24 cellular contexts compared by ENCODE assay signal in the genomic region with DNA sequence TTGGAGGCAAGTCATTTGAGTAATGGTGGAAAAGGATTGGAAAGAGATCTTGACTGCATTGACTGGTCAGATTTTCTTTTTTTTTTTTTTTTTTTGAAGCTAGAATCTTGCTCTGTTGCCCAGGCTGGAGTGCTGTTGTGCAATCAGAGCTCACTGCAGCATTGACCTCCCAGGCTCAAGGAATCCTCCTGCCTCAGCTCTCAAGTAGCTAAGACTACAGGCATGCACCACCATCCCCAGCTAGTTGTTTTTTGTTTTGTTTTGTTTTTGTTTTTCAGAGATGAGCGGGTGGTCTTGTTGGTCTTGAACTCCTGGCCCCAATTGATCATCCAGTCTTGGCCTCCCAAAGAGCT.
"Had no signal": no experiment of that assay in that cellular context is flagged by ENCODE, and none has a peak within 500 bp of the region (broad histone marks: within the 10 kb centered on the region; RNA-seq: fewer than 3 reads in every experiment).

No MANE protein-coding gene starts in this region.

- H3K27me3 ChIP-seq: dorsolateral prefrontal cortex, gastrocnemius medialis, pancreas, testis had no signal

- H3K27ac Mint-ChIP-seq: memory B cell; natural killer cell treated with Interleukin-12 subunit alpha and Interleukin-12 subunit beta and Interleukin-15 and Interleukin-18, amount 100 ng/mL, for 72 hours; progenitor cell of endocrine pancreas; stimulated activated memory B cell treated with anti-CD40 and anti-IgM and Interleukin-4, amounts not matched to agents 10 μg/mL and 1 μg/mL and 100 μg/mL, for 72 hours; type B pancreatic cell had no signal

- DNase-seq: dorsolateral prefrontal cortex; effector CD4-positive, alpha-beta T cell; foreskin fibroblast; gastrocnemius medialis; head of caudate nucleus; pancreas; stimulated activated CD4-positive, alpha-beta T cell treated with anti-CD3 and anti-CD28 coated beads, Interleukin-2, amount 100 ng/mL, for 24 hours; stimulated activated CD4-positive, alpha-beta T cell treated with anti-CD3 and anti-CD28 coated beads, Interleukin-4, amount 100 ng/mL, for 4 hours; stimulated activated naive CD8-positive, alpha-beta T cell treated with anti-CD3 and anti-CD28 coated beads, Interleukin-15, Interleukin-2, amounts not matched to agents 100 U/mL and 50 U/mL, for 24 hours; substantia nigra; testis; tibial artery had no signal

- H3K36me3 Mint-ChIP-seq: memory B cell; natural killer cell treated with Interleukin-12 subunit alpha and Interleukin-12 subunit beta and Interleukin-15 and Interleukin-18, amount 100 ng/mL, for 72 hours; stimulated activated memory B cell treated with anti-CD40 and anti-IgM and Interleukin-4, amounts not matched to agents 10 μg/mL and 1 μg/mL and 100 μg/mL, for 72 hours; type B pancreatic cell had no signal

- H3K9me3 Mint-ChIP-seq: natural killer cell treated with Interleukin-12 subunit alpha and Interleukin-12 subunit beta and Interleukin-15 and Interleukin-18, amount 100 ng/mL, for 72 hours; neural crest cell; type B pancreatic cell had no signal

- H3K9me3 ChIP-seq: gastrocnemius medialis, neutrophil, pancreas, testis, tibial artery had no signal

- H3K4me2 ChIP-seq: smooth muscle cell had no signal

- H3K4me3 ChIP-seq: dorsolateral prefrontal cortex, gastrocnemius medialis, lung, pancreas, smooth muscle cell, testis, tibial artery had no signal

- H3K4me1 Mint-ChIP-seq: memory B cell; stimulated activated memory B cell treated with anti-CD40 and anti-IgM and Interleukin-4, amounts not matched to agents 10 μg/mL and 1 μg/mL and 100 μg/mL, for 72 hours had no signal

- H3K4me3 Mint-ChIP-seq: memory B cell; natural killer cell treated with Interleukin-12 subunit alpha and Interleukin-12 subunit beta and Interleukin-15 and Interleukin-18, amount 100 ng/mL, for 72 hours; neural crest cell; stimulated activated memory B cell treated with anti-CD40 and anti-IgM and Interleukin-4, amounts not matched to agents 10 μg/mL and 1 μg/mL and 100 μg/mL, for 72 hours; type B pancreatic cell had no signal

- H3K4me1 ChIP-seq: gastrocnemius medialis, pancreas, tibial artery had no signal

- H3K36me3 ChIP-seq: gastrocnemius medialis, neutrophil, pancreas, tibial artery had no signal

- ATAC-seq: esophagus mucosa; gastrocnemius medialis; natural killer cell treated with Interleukin-12 subunit alpha and Interleukin-12 subunit beta and Interleukin-15 and Interleukin-18, amount 100 ng/mL, for 72 hours; pancreas; sciatic nerve; stimulated activated memory B cell treated with anti-CD40 and anti-IgM and Interleukin-4, amounts not matched to agents 10 μg/mL and 1 μg/mL and 100 μg/mL, for 72 hours; stimulated activated naive CD8-positive, alpha-beta T cell treated with anti-CD3 and anti-CD28 coated beads, Interleukin-15, Interleukin-2, amounts not matched to agents 100 U/mL and 50 U/mL, for 24 hours had no signal

- H3K27ac ChIP-seq: dorsolateral prefrontal cortex, epithelial cell of prostate, gastrocnemius medialis, neutrophil, pancreas, testis, tibial artery had no signal
